In genomic region chr7:42070068-42070467, GRCh38 we compare ENCODE assay signal across 17 cellular contexts.
DNase-seq lines count a peak whose midpoint lies in the region; ATAC-seq, FAIRE-seq and TF ChIP-seq lines count a peak whose summit lies in the region.
"Had no signal": no experiment of that assay in that cellular context is flagged by ENCODE, and none has a peak within 500 bp of the region (broad histone marks: within the 10 kb centered on the region; RNA-seq: fewer than 3 reads in every experiment).

No MANE protein-coding gene starts in this region.

- intact Hi-C loops in left lung (cut with DNase I), result no loop called here

- no peaks in the 10 kb centered on the region for H3K79me2 ChIP-seq in ACC112 (ENCODE audit: control insufficient read depth, insufficient read depth, low read length, unreplicated experiment)

- H3K36me3 ChIP-seq in ACC112 (ENCODE audit: insufficient read depth, low read length) (no peaks in the 10 kb centered on the region; the same call in 1 of the 2 replicates), bronchial epithelial cell (ENCODE audit: control insufficient read depth, insufficient read depth, low read length) (no peaks in the 10 kb centered on the region), left lung (no peaks in the 10 kb centered on the region)
- H3K36me3 ChIP-seq: prostate gland had no signal

- DNase-seq in M059J (ENCODE audit: low read depth), result peak; percentile 68
- peak; percentile 96 for DNase-seq in bronchial epithelial cell (ENCODE audit: low read depth)
- no peak for DNase-seq in left lung
- DNase-seq in activated naive CD4-positive, alpha-beta T cell treated with anti-CD3 and anti-CD28 coated beads, Interleukin-2, amount 10 ng/mL, durations not matched to agents 7 days and 5 days, result no peak
- DNase-seq in DMS153 treated with DMSO at 0.1 percent for 48 hours (lab: John Stamatoyannopoulos, UW; ENCODE audit: unreplicated experiment), result no peak
- no peak for DNase-seq in dedifferentiated amniotic fluid mesenchymal stem cell (ENCODE audit: extremely low spot score)
- DNase-seq in NCI-H1436 treated with DMSO at 0.1 percent for 48 hours (lab: John Stamatoyannopoulos, UW), result no peak
- DNase-seq: ACHN; activated CD8-positive, alpha-beta memory T cell treated with anti-CD3 and anti-CD28 coated beads, Interleukin-2, amount 50 U/mL, for 48 hours; CD4-positive, alpha-beta memory T cell; GDM1; head of caudate nucleus; Karpas-422 had no signal

- no peaks in the 10 kb centered on the region for H3K36me3 Mint-ChIP-seq in activated naive CD4-positive, alpha-beta T cell treated with anti-CD3 and anti-CD28 coated beads, Interleukin-2, amount 10 ng/mL, durations not matched to agents 7 days and 5 days
- H3K36me3 Mint-ChIP-seq: activated naive CD4-positive, alpha-beta T cell treated with anti-CD3 and anti-CD28 coated beads, Interleukin-2, amount 50 U/mL, for 24 hours; CD4-positive, alpha-beta memory T cell had no signal

- H3K27me3 ChIP-seq in ACC112 (ENCODE audit: insufficient read depth, low read length) (no peaks in the 10 kb centered on the region), bronchial epithelial cell (ENCODE audit: control insufficient read depth, insufficient read depth, low read length) (no peaks in the 10 kb centered on the region), left lung (no peaks in the 10 kb centered on the region)

- H3K9me3 Mint-ChIP-seq in activated naive CD4-positive, alpha-beta T cell treated with anti-CD3 and anti-CD28 coated beads, Interleukin-2, amount 10 ng/mL, durations not matched to agents 7 days and 5 days, result no peaks in the 10 kb centered on the region
- H3K9me3 Mint-ChIP-seq: activated naive CD4-positive, alpha-beta T cell treated with anti-CD3 and anti-CD28 coated beads, Interleukin-2, amount 50 U/mL, for 24 hours; CD4-positive, alpha-beta memory T cell; central memory CD8-positive, alpha-beta T cell had no signal

- H3K27ac ChIP-seq in ACC112 (ENCODE audit: low read depth, low read length) (peak overlapping the region; percentile 81), left lung (no peak overlapping the region)
- H3K27ac ChIP-seq: prostate gland had no signal

- no peak overlapping the region for H3K27ac Mint-ChIP-seq in activated naive CD4-positive, alpha-beta T cell treated with anti-CD3 and anti-CD28 coated beads, Interleukin-2, amount 10 ng/mL, durations not matched to agents 7 days and 5 days
- H3K27ac Mint-ChIP-seq: activated naive CD4-positive, alpha-beta T cell treated with anti-CD3 and anti-CD28 coated beads, Interleukin-2, amount 50 U/mL, for 24 hours; CD4-positive, alpha-beta memory T cell had no signal

- no peak overlapping the region for H2AFZ ChIP-seq in ACC112 (ENCODE audit: low read length, unreplicated experiment)

- no peak overlapping the region for H3K4me3 ChIP-seq in ACC112 (ENCODE audit: low read depth, low read length)
- no peak overlapping the region for H3K4me3 ChIP-seq in bronchial epithelial cell (ENCODE audit: low read depth, low read length)
- no peak overlapping the region for H3K4me3 ChIP-seq in left lung
- H3K4me3 ChIP-seq: prostate gland had no signal

- H3K4me1 ChIP-seq in ACC112 (ENCODE audit: control insufficient read depth, insufficient read depth, low read length, unreplicated experiment) (peaks cover 20% of the 10 kb centered on the region), left lung (peaks cover 0 to 4% of the 10 kb centered on the region in 2 donors)

- H3K4me3 Mint-ChIP-seq in activated naive CD4-positive, alpha-beta T cell treated with anti-CD3 and anti-CD28 coated beads, Interleukin-2, amount 10 ng/mL, durations not matched to agents 7 days and 5 days, result no peak overlapping the region
- H3K4me3 Mint-ChIP-seq: activated naive CD4-positive, alpha-beta T cell treated with anti-CD3 and anti-CD28 coated beads, Interleukin-2, amount 50 U/mL, for 24 hours; CD4-positive, alpha-beta memory T cell; central memory CD8-positive, alpha-beta T cell had no signal

- no peaks in the 10 kb centered on the region for H3K4me1 Mint-ChIP-seq in activated naive CD4-positive, alpha-beta T cell treated with anti-CD3 and anti-CD28 coated beads, Interleukin-2, amount 10 ng/mL, durations not matched to agents 7 days and 5 days
- H3K4me1 Mint-ChIP-seq: activated naive CD4-positive, alpha-beta T cell treated with anti-CD3 and anti-CD28 coated beads, Interleukin-2, amount 50 U/mL, for 24 hours; CD4-positive, alpha-beta memory T cell; central memory CD8-positive, alpha-beta T cell had no signal

- no peaks in the 10 kb centered on the region for H3K9me3 ChIP-seq in left lung
- H3K9me3 ChIP-seq: prostate gland had no signal

- CTCF ChIA-PET in activated naive CD4-positive, alpha-beta T cell treated with anti-CD3 and anti-CD28 coated beads, Interleukin-2, amount 10 ng/mL, durations not matched to agents 7 days and 5 days (lab: Charles Lee), result no interaction called here

- peak; percentile 32 for ATAC-seq in left lung

- no peak for TF ChIP-seq CTCF in bronchial epithelial cell (IDR thresholded peaks at IDR 0.05; ENCODE audit: insufficient read depth, low read length, severe bottlenecking)
- TF ChIP-seq CTCF in left lung (IDR thresholded peaks at IDR 0.05), result no peak

- FAIRE-seq in bronchial epithelial cell (lab: Jason Lieb, UNC), result peak; percentile 52

- no peaks in the 10 kb centered on the region for H3K27me3 Mint-ChIP-seq in activated naive CD4-positive, alpha-beta T cell treated with anti-CD3 and anti-CD28 coated beads, Interleukin-2, amount 10 ng/mL, durations not matched to agents 7 days and 5 days
- H3K27me3 Mint-ChIP-seq: central memory CD8-positive, alpha-beta T cell had no signal

Comparison
In these comparisons a context has a peak if more than half of its experiments do, and no peak if none do; other contexts are left out.
1. DNase-seq: peak in M059J (single experiment) and bronchial epithelial cell (single experiment); none in left lung (0 of 2), activated naive CD4-positive, alpha-beta T cell treated with anti-CD3 and anti-CD28 coated beads, Interleukin-2, amount 10 ng/mL, durations not matched to agents 7 days and 5 days (single experiment), DMS153 treated with DMSO at 0.1 percent for 48 hours (single experiment), dedifferentiated amniotic fluid mesenchymal stem cell (single experiment) and NCI-H1436 treated with DMSO at 0.1 percent for 48 hours (single experiment).